ENCODE assay signal across 27 cellular contexts in genomic region chr3:8775602-8776001, GRCh38. TPM values are rescaled to one million over a fixed set of nuclear protein-coding genes. Genes with fewer than 3 reads are reported as not detected.
"Had no signal": no experiment of that assay in that cellular context is flagged by ENCODE, and none has a peak within 500 bp of the region (broad histone marks: within the 10 kb centered on the region; RNA-seq: fewer than 3 reads in every experiment).

No MANE protein-coding gene starts in this region.

- H3K4me1 ChIP-seq: gastrocnemius medialis, heart right ventricle, left lung, lower lobe of right lung, psoas muscle, spleen, tibial artery, upper lobe of right lung, vagina had no signal

- H3K36me3 ChIP-seq: gastrocnemius medialis, heart right ventricle, left lung, lower lobe of right lung, spleen, tibial artery, upper lobe of right lung, vagina had no signal

- H3K9me3 Mint-ChIP-seq: nephron progenitor cell; stimulated activated memory B cell treated with anti-CD40 and anti-IgM and Interleukin-4, amounts not matched to agents 10 μg/mL and 1 μg/mL and 100 μg/mL, for 72 hours; stimulated activated naive CD8-positive, alpha-beta T cell treated with anti-CD3 and anti-CD28 coated beads, Interleukin-15, Interleukin-2, amounts not matched to agents 100 ng/mL and 50 ng/mL, for 24 hours had no signal

- ATAC-seq: gastrocnemius medialis; heart right ventricle; left lung; lower lobe of right lung; naive thymus-derived CD4-positive, alpha-beta T cell; psoas muscle; sciatic nerve; stimulated activated memory B cell treated with anti-CD40 and anti-IgM and Interleukin-4, amounts not matched to agents 10 μg/mL and 1 μg/mL and 100 μg/mL, for 72 hours; upper lobe of right lung had no signal

- H3K9me3 ChIP-seq: gastrocnemius medialis, heart right ventricle, left lung, lower lobe of right lung, psoas muscle, spleen, tibial artery, upper lobe of right lung, vagina had no signal

- H3K4me1 Mint-ChIP-seq: nephron progenitor cell; stimulated activated memory B cell treated with anti-CD40 and anti-IgM and Interleukin-4, amounts not matched to agents 10 μg/mL and 1 μg/mL and 100 μg/mL, for 72 hours had no signal

- H3K27ac Mint-ChIP-seq: naive thymus-derived CD4-positive, alpha-beta T cell; nephron progenitor cell; stimulated activated memory B cell treated with anti-CD40 and anti-IgM and Interleukin-4, amounts not matched to agents 10 μg/mL and 1 μg/mL and 100 μg/mL, for 72 hours; stimulated activated naive CD8-positive, alpha-beta T cell treated with anti-CD3 and anti-CD28 coated beads, Interleukin-15, Interleukin-2, amounts not matched to agents 100 ng/mL and 50 ng/mL, for 24 hours had no signal

- H3K36me3 Mint-ChIP-seq: stimulated activated memory B cell treated with anti-CD40 and anti-IgM and Interleukin-4, amounts not matched to agents 10 μg/mL and 1 μg/mL and 100 μg/mL, for 72 hours had no signal

- DNase-seq: effector CD4-positive, alpha-beta T cell; gastrocnemius medialis; heart right ventricle; left lung; lower lobe of right lung; mesendoderm; naive thymus-derived CD4-positive, alpha-beta T cell; nephron progenitor cell; psoas muscle; retina; spleen; stimulated activated CD4-positive, alpha-beta T cell treated with anti-CD3 and anti-CD28 coated beads, Interleukin-15, amount 100 ng/mL, for 24 hours; stimulated activated CD4-positive, alpha-beta T cell treated with anti-CD3 and anti-CD28 coated beads, Interleukin-1b, Interleukin-23, amount 100 ng/mL, for 48 hours; stimulated activated CD4-positive, alpha-beta T cell treated with anti-CD3 and anti-CD28 coated beads, Interleukin-4, amount 100 ng/mL, for 24 hours; tibial artery; upper lobe of right lung had no signal

- H3K4me3 ChIP-seq: coronary artery, gastrocnemius medialis, heart right ventricle, left lung, lower lobe of right lung, psoas muscle, spleen, tibial artery, upper lobe of right lung, vagina had no signal

- H3K27ac ChIP-seq: coronary artery, gastrocnemius medialis, heart right ventricle, left lung, lower lobe of right lung, psoas muscle, spleen, tibial artery, upper lobe of right lung, vagina had no signal

- H3K4me3 Mint-ChIP-seq: naive thymus-derived CD4-positive, alpha-beta T cell; nephron progenitor cell; stimulated activated memory B cell treated with anti-CD40 and anti-IgM and Interleukin-4, amounts not matched to agents 10 μg/mL and 1 μg/mL and 100 μg/mL, for 72 hours; stimulated activated naive CD8-positive, alpha-beta T cell treated with anti-CD3 and anti-CD28 coated beads, Interleukin-15, Interleukin-2, amounts not matched to agents 100 ng/mL and 50 ng/mL, for 24 hours had no signal

- H3K27me3 ChIP-seq: upper lobe of right lung, vagina had no signal

RNA-seq across cellular contexts. Expression of gene OXTR, which starts 6.2 kb away (rescaled TPM):
- polyA plus RNA-seq: naive thymus-derived CD4-positive, alpha-beta T cell had no signal

RNA-seq across cellular contexts. Expression of gene CAV3, which starts 42.0 kb away (rescaled TPM):
- total RNA-seq: dermis microvascular lymphatic vessel endothelial cell; fibroblast of lung; lower lobe of right lung; mononuclear cell; naive thymus-derived CD4-positive, alpha-beta T cell; omental fat pad; sciatic nerve; spleen; temporal lobe; vagina had no signal
- polyA plus RNA-seq: fibroblast of lung; keratinocyte; naive thymus-derived CD4-positive, alpha-beta T cell had no signal
